ENCODE assay signal across 7 cellular contexts in the genomic region with DNA sequence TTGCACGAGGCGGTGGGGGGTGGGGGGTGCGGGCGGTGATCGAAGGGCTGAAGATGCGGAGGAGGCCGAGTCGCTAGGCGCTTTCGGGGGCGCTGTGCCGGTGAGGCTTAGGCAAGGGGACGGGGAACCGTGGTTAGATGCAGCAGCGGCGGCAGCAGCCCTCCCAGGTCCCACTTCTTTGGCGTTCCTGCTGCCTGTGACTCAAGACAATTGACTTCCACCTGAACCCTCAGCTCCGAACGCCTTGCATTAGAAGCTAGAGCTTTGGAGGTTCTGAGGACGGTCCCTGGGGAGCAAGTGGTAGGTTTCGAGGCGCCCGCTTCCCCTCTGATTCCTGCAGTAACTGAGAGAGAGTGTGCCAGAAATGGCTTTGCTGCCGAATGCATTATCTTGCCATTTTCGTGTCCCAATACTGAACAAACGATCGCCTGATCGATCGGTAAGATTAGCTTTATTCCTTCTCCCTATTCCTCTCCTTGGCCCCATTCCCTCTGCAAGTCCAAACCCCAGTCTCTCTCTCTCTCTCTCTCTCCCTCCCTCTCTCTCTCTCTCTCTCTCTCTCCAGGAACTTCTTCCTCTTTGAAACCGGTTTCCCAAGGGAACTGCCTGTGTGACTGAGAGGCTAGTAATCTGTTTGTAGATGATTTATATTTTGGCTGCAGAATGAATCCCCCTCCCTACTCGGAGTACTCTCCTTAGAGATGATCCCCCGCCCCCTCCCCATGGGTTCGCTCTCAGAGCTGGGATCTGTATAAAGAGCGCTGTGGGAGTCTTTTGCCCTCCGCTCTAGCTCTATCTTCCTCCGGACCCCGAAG. TPM values are rescaled to one million over a fixed set of nuclear protein-coding genes. Genes with fewer than 3 reads are reported as not detected.
DNase-seq lines count a peak whose midpoint lies in the region; ATAC-seq, FAIRE-seq and TF ChIP-seq lines count a peak whose summit lies in the region.

No MANE protein-coding gene starts in this region.

- peaks cover 0 to 37% (median 0%) of the 10 kb centered on the region in 4 donors for H3K4me1 ChIP-seq in tibial nerve

- peak overlapping the region in 1 of 4 donors; percentile 30 for H3K27ac ChIP-seq in tibial nerve

- H3K36me3 ChIP-seq in bronchial epithelial cell (ENCODE audit: control insufficient read depth, insufficient read depth, low read length), result no peaks in the 10 kb centered on the region
- no peaks in the 10 kb centered on the region for H3K36me3 ChIP-seq in tibial nerve

- H3K27me3 ChIP-seq in bronchial epithelial cell (ENCODE audit: control insufficient read depth, insufficient read depth, low read length) (peaks cover 16% of the 10 kb centered on the region), tibial nerve (peaks cover 0 to 26% of the 10 kb centered on the region in 2 donors)

- H3K9me3 ChIP-seq in tibial nerve, result no peaks in the 10 kb centered on the region

- TF ChIP-seq POLR2A in tibial nerve (IDR thresholded peaks at IDR 0.05), result no peak

- peak; percentile 53 for ATAC-seq in GM21723 (IDR thresholded peaks at IDR 0.05; ENCODE audit: unreplicated experiment)
- ATAC-seq in GM21515 (IDR thresholded peaks at IDR 0.05; ENCODE audit: unreplicated experiment), result no peak

- TF ChIP-seq CTCF in bronchial epithelial cell (IDR thresholded peaks at IDR 0.05; ENCODE audit: insufficient read depth, low read length, severe bottlenecking) (no peak), tibial nerve (IDR thresholded peaks at IDR 0.05) (peak in 1 of 5 experiments; percentile 44)

- DNase-seq in NCI-H2107 treated with DMSO at 0.1 percent for 48 hours (lab: John Stamatoyannopoulos, UW; ENCODE audit: unreplicated experiment) (peak; percentile 72), bronchial epithelial cell (ENCODE audit: low read depth) (peak; percentile 52), kidney tubule cell (ENCODE audit: low spot score) (peak; percentile 49), tibial nerve (ENCODE audit: low spot score in 2 of 2) (no peak), NCI-H1436 treated with DMSO at 0.1 percent for 48 hours (lab: John Stamatoyannopoulos, UW) (no peak)

- TF ChIP-seq EP300 in tibial nerve (IDR thresholded peaks at IDR 0.05), result no peak

- H3K4me3 ChIP-seq in bronchial epithelial cell (ENCODE audit: low read depth, low read length) (peak overlapping the region; percentile 21), tibial nerve (peak overlapping the region; percentile 16 to 49 (median 44))

- no peak for FAIRE-seq in bronchial epithelial cell (lab: Jason Lieb, UNC)

- WGBS in tibial nerve, 2 donors, result 1 to 2% methylated on average over 36 to 37 of the region's 37 CpGs

RNA-seq across cellular contexts. Expression of a gene that starts 0.7 kb away (rescaled TPM):
- not detected in 2 replicates for total RNA-seq in bronchial epithelial cell
- under 1 TPM in 2 of 4 donors, not detected in 2; 0.20 to 0.21 TPM for total RNA-seq in tibial nerve

Comparison
In these comparisons a context has a peak if more than half of its experiments do, and no peak if none do; other contexts are left out.
1. DNase-seq: peak in NCI-H2107 treated with DMSO at 0.1 percent for 48 hours (single experiment), bronchial epithelial cell (single experiment) and kidney tubule cell (single experiment); none in tibial nerve (0 of 2) and NCI-H1436 treated with DMSO at 0.1 percent for 48 hours (single experiment).